Comparison of ENCODE assay signal across 8 cellular contexts in genomic region chr9:131739988-131740648, GRCh38. TPM values are rescaled to one million over a fixed set of nuclear protein-coding genes. Genes with fewer than 3 reads are reported as not detected.
DNase-seq lines count a peak whose midpoint lies in the region; ATAC-seq, FAIRE-seq and TF ChIP-seq lines count a peak whose summit lies in the region.

RAPGEF1 (minus strand) TSS chr9:131740076; CDS start chr9:131739830, 246 bp downstream.

- H3K9me3 ChIP-seq in esophagus (ENCODE audit: control insufficient read depth in 2 of 2, insufficient read depth in 1 of 2, low read depth in 1 of 2, low read length in 1 of 2): no peaks in the 10 kb centered on the region

- peak; percentile 56 for ATAC-seq in HG02642 (IDR thresholded peaks at IDR 0.05; ENCODE audit: poor library complexity, unreplicated experiment)
- peak; percentile 65 to 67 for ATAC-seq in naive B cell (ENCODE audit: low read depth in 2 of 2)

- FAIRE-seq in GM12892 (lab: Jason Lieb, UNC): peak; percentile 69

- no peaks in the 10 kb centered on the region for H3K36me3 Mint-ChIP-seq in naive B cell

- no peaks in the 10 kb centered on the region for H3K27me3 Mint-ChIP-seq in naive B cell

- no peaks in the 10 kb centered on the region for H3K9me3 Mint-ChIP-seq in naive B cell

- 7 to 38% methylated on average over 13 to 64 of the region's 64 CpGs for WGBS in esophagus, 2 donors

- H3K4me3 Mint-ChIP-seq in naive B cell: peak within 1 kb of the TSS; percentile 88 to 98 (median 94)

- H3K4me3 ChIP-seq in esophagus (ENCODE audit: low read depth in 1 of 2, low read length in 2 of 2): peak within 1 kb of the TSS; percentile 62 to 65

- H3K27me3 ChIP-seq in esophagus (ENCODE audit: control insufficient read depth in 1 of 2, insufficient read depth in 2 of 2, low read length in 2 of 2): no peaks in the 10 kb centered on the region

- no peaks in the 10 kb centered on the region for H3K36me3 ChIP-seq in esophagus (ENCODE audit: control insufficient read depth in 2 of 2, insufficient read depth in 2 of 2, low read length in 1 of 2)

- DNase-seq in GM12892 (ENCODE audit: insufficient read length): peak; percentile 75
- DNase-seq in NCI-H748 (lab: John Stamatoyannopoulos, UW; ENCODE audit: unreplicated experiment): peak; percentile 63
- DNase-seq in activated T-cell treated with anti-CD3 and anti-CD28 coated beads, Interleukin-2, amount 50 U/mL, for 1 hour: peak; percentile 94
- peak; percentile 82 for DNase-seq in naive B cell
- peak; percentile 54 to 89 (median 77) for DNase-seq in stimulated activated naive CD4-positive, alpha-beta T cell (lab: John Stamatoyannopoulos, UW)
- DNase-seq in SW480 (ENCODE audit: low spot score): no peak

- TF ChIP-seq POLR2A in GM12892 (IDR thresholded peaks at IDR 0.05; ENCODE audit: low read depth, low read length): no peak

- H3K27ac Mint-ChIP-seq in naive B cell: peak within 1 kb of the TSS; percentile 85 to 97 (median 92)

- peaks cover 0 to 9% of the 10 kb centered on the region in 2 donors for H3K4me1 ChIP-seq in esophagus (ENCODE audit: control insufficient read depth in 2 of 2, insufficient read depth in 2 of 2, low read length in 1 of 2)

- H3K4me1 Mint-ChIP-seq in naive B cell: peaks cover 46 to 63% (median 58%) of the 10 kb centered on the region in 3 donors

- H3K27ac ChIP-seq in esophagus (ENCODE audit: low read depth in 2 of 2, low read length in 1 of 2): peak within 1 kb of the TSS; percentile 81 to 93

RNA-seq across cellular contexts. Expression of gene RAPGEF1, which starts in this region (rescaled TPM):
- 58.6 TPM for polyA plus RNA-seq in GM12892 (2012; ENCODE audit: missing spikeins)
- polyA plus RNA-seq in esophagus (10 to 100 TPM in 1 of 2 donors, 1 to 10 TPM in 1; 9.0 to 11.0 TPM), naive B cell (ENCODE audit: low read depth in 6 of 6) (10 to 100 TPM in 2 of 6 donors, 1 to 10 TPM in 4; 3.4 to 21.1 (median 7.9) TPM)
